In genomic region chr7:13829914-13830603, GRCh38 we compare ENCODE assay signal across 13 cellular contexts.
DNase-seq lines count a peak whose midpoint lies in the region; ATAC-seq and TF ChIP-seq lines count a peak whose summit lies in the region.
"Had no signal": no experiment of that assay in that cellular context is flagged by ENCODE, and none has a peak within 500 bp of the region (broad histone marks: within the 10 kb centered on the region; RNA-seq: fewer than 3 reads in every experiment).

No MANE protein-coding gene starts in this region.

- H3K4me1 Mint-ChIP-seq in CD8-positive, alpha-beta memory T cell, result peaks cover 13 to 14% (median 13%) of the 10 kb centered on the region in 3 donors
- no peaks in the 10 kb centered on the region for H3K4me1 Mint-ChIP-seq in activated CD8-positive, alpha-beta memory T cell treated with anti-CD3 and anti-CD28 coated beads, Interleukin-2, amount 10 ng/mL, durations not matched to agents 7 days and 5 days

- peak overlapping the region in 2 of 8 donors; percentile 7 to 15 for H3K27ac Mint-ChIP-seq in CD8-positive, alpha-beta memory T cell
- no peak overlapping the region for H3K27ac Mint-ChIP-seq in activated CD8-positive, alpha-beta memory T cell treated with anti-CD3 and anti-CD28 coated beads, Interleukin-2, amount 10 ng/mL, durations not matched to agents 7 days and 5 days
- H3K27ac Mint-ChIP-seq: activated naive CD8-positive, alpha-beta T cell treated with anti-CD3 and anti-CD28 coated beads, Interleukin-2, amount 10 ng/mL, durations not matched to agents 7 days and 5 days had no signal

- ATAC-seq in lower lobe of right lung, result peak; percentile 43 to 52
- ATAC-seq in activated CD8-positive, alpha-beta memory T cell treated with anti-CD3 and anti-CD28 coated beads, Interleukin-2, amount 10 ng/mL, durations not matched to agents 7 days and 5 days, result no peak

- POLR2A ChIA-PET in CD8-positive, alpha-beta memory T cell (lab: Charles Lee), result no interaction called here

- no peak overlapping the region for H3K4me3 ChIP-seq in cardiac fibroblast (replicated peaks in 1 of 2; ENCODE audit: low read depth in 2 of 2, low read length in 2 of 2)
- H3K4me3 ChIP-seq in lower lobe of right lung, result no peak overlapping the region
- no peak overlapping the region for H3K4me3 ChIP-seq in CD8-positive, alpha-beta memory T cell (ENCODE audit: low read length)
- H3K4me3 ChIP-seq: SJSA1, spleen had no signal

- no peak overlapping the region for H3K27ac ChIP-seq in lower lobe of right lung
- H3K27ac ChIP-seq in CD8-positive, alpha-beta memory T cell (ENCODE audit: low read depth, low read length), result no peak overlapping the region
- H3K27ac ChIP-seq: SJSA1, spleen had no signal

- H3K36me3 Mint-ChIP-seq in CD8-positive, alpha-beta memory T cell, result no peaks in the 10 kb centered on the region
- no peaks in the 10 kb centered on the region for H3K36me3 Mint-ChIP-seq in activated CD8-positive, alpha-beta memory T cell treated with anti-CD3 and anti-CD28 coated beads, Interleukin-2, amount 10 ng/mL, durations not matched to agents 7 days and 5 days
- H3K36me3 Mint-ChIP-seq: activated naive CD8-positive, alpha-beta T cell treated with anti-CD3 and anti-CD28 coated beads, Interleukin-2, amount 10 ng/mL, durations not matched to agents 7 days and 5 days had no signal

- H3K4me3 Mint-ChIP-seq in CD8-positive, alpha-beta memory T cell, result no peak overlapping the region
- H3K4me3 Mint-ChIP-seq in activated CD8-positive, alpha-beta memory T cell treated with anti-CD3 and anti-CD28 coated beads, Interleukin-2, amount 10 ng/mL, durations not matched to agents 7 days and 5 days, result no peak overlapping the region
- H3K4me3 Mint-ChIP-seq: activated naive CD8-positive, alpha-beta T cell treated with anti-CD3 and anti-CD28 coated beads, Interleukin-2, amount 10 ng/mL, durations not matched to agents 7 days and 5 days had no signal

- no peaks in the 10 kb centered on the region for H3K9me3 Mint-ChIP-seq in CD8-positive, alpha-beta memory T cell
- H3K9me3 Mint-ChIP-seq in activated CD8-positive, alpha-beta memory T cell treated with anti-CD3 and anti-CD28 coated beads, Interleukin-2, amount 10 ng/mL, durations not matched to agents 7 days and 5 days (ENCODE audit: low read depth), result no peaks in the 10 kb centered on the region
- H3K9me3 Mint-ChIP-seq: activated naive CD8-positive, alpha-beta T cell treated with anti-CD3 and anti-CD28 coated beads, Interleukin-2, amount 10 ng/mL, durations not matched to agents 7 days and 5 days had no signal

- no peaks in the 10 kb centered on the region for H3K36me3 ChIP-seq in lower lobe of right lung
- H3K36me3 ChIP-seq in CD8-positive, alpha-beta memory T cell (ENCODE audit: insufficient read depth, low read length), result no peaks in the 10 kb centered on the region
- H3K36me3 ChIP-seq: SJSA1, spleen had no signal

- no peaks in the 10 kb centered on the region for H3K9me3 ChIP-seq in lower lobe of right lung
- H3K9me3 ChIP-seq in CD8-positive, alpha-beta memory T cell (ENCODE audit: low read length), result no peaks in the 10 kb centered on the region
- H3K9me3 ChIP-seq: SJSA1, spleen had no signal

- H3K27me3 Mint-ChIP-seq in CD8-positive, alpha-beta memory T cell, result no peaks in the 10 kb centered on the region
- H3K27me3 Mint-ChIP-seq in activated CD8-positive, alpha-beta memory T cell treated with anti-CD3 and anti-CD28 coated beads, Interleukin-2, amount 10 ng/mL, durations not matched to agents 7 days and 5 days, result no peaks in the 10 kb centered on the region
- H3K27me3 Mint-ChIP-seq: activated naive CD8-positive, alpha-beta T cell treated with anti-CD3 and anti-CD28 coated beads, Interleukin-2, amount 10 ng/mL, durations not matched to agents 7 days and 5 days had no signal

- H3K4me1 ChIP-seq in lower lobe of right lung, result no peaks in the 10 kb centered on the region
- H3K4me1 ChIP-seq in CD8-positive, alpha-beta memory T cell (ENCODE audit: insufficient read depth, low read length), result no peaks in the 10 kb centered on the region

- H3K27me3 ChIP-seq in lower lobe of right lung (ENCODE audit: low read depth), result no peaks in the 10 kb centered on the region
- no peaks in the 10 kb centered on the region for H3K27me3 ChIP-seq in CD8-positive, alpha-beta memory T cell (ENCODE audit: insufficient read depth, low read length, poor library complexity, severe bottlenecking)
- H3K27me3 ChIP-seq: SJSA1, spleen had no signal

- in situ Hi-C loops in Caki2 (cut with HindIII; ENCODE audit: low pct_unique_long_range_greater_than_20kb, low sequenced_read_pairs), result no loop called here
- in situ Hi-C loops in GM13977 (cut with MboI; ENCODE audit: low pct_unique_long_range_greater_than_20kb, low sequenced_read_pairs, unreplicated experiment), result no loop called here

- CTCF ChIA-PET in CD8-positive, alpha-beta memory T cell (lab: Charles Lee), result no interaction called here
- CTCF ChIA-PET in activated CD8-positive, alpha-beta memory T cell treated with anti-CD3 and anti-CD28 coated beads, Interleukin-2, amount 10 ng/mL, durations not matched to agents 7 days and 5 days (lab: Charles Lee), result no interaction called here

- peak; percentile 4 for DNase-seq in Caki2 (ENCODE audit: low read depth)
- peak; percentile 7 for DNase-seq in MV-4-11 (lab: John Stamatoyannopoulos, UW)
- peak; percentile 86 to 97 for DNase-seq in cardiac fibroblast (ENCODE audit: low read depth in 2 of 2)
- no peak for DNase-seq in lower lobe of right lung
- DNase-seq in GM13977 (ENCODE audit: low spot score), result no peak
- DNase-seq in CD8-positive, alpha-beta memory T cell, result no peak
- no peak for DNase-seq in activated CD8-positive, alpha-beta memory T cell treated with anti-CD3 and anti-CD28 coated beads, Interleukin-2, amount 10 ng/mL, durations not matched to agents 7 days and 5 days
- DNase-seq in NCI-H187 treated with DMSO at 0.1 percent for 48 hours (lab: John Stamatoyannopoulos, UW), result no peak
- DNase-seq: activated CD4-positive, alpha-beta T cell treated with anti-CD3 and anti-CD28 coated beads, Interleukin-2, amount 50 U/mL, for 1 hour; activated naive CD8-positive, alpha-beta T cell treated with anti-CD3 and anti-CD28 coated beads, Interleukin-2, amount 10 ng/mL, durations not matched to agents 7 days and 5 days; mesendoderm; spleen had no signal

- intact Hi-C loops in lower lobe of right lung (cut with DNase I), result no loop called here

- TF ChIP-seq CTCF in cardiac fibroblast (IDR thresholded peaks at IDR 0.05; ENCODE audit: low read depth, low read length) (no peak), lower lobe of right lung (IDR thresholded peaks at IDR 0.05) (no peak), GM13977 (IDR thresholded peaks at IDR 0.05; ENCODE audit: extremely low read depth, insufficient read depth, missing control alignments) (no peak)

Comparison
In these comparisons a context has a peak if more than half of its experiments do, and no peak if none do; other contexts are left out.
1. DNase-seq: peak in Caki2 (single experiment), MV-4-11 (single experiment) and cardiac fibroblast (2 of 2); none in lower lobe of right lung (single experiment), GM13977 (single experiment), CD8-positive, alpha-beta memory T cell (0 of 5), activated CD8-positive, alpha-beta memory T cell treated with anti-CD3 and anti-CD28 coated beads, Interleukin-2, amount 10 ng/mL, durations not matched to agents 7 days and 5 days (single experiment) and NCI-H187 treated with DMSO at 0.1 percent for 48 hours (single experiment).